22 cellular contexts compared by ENCODE assay signal in the genomic region with DNA sequence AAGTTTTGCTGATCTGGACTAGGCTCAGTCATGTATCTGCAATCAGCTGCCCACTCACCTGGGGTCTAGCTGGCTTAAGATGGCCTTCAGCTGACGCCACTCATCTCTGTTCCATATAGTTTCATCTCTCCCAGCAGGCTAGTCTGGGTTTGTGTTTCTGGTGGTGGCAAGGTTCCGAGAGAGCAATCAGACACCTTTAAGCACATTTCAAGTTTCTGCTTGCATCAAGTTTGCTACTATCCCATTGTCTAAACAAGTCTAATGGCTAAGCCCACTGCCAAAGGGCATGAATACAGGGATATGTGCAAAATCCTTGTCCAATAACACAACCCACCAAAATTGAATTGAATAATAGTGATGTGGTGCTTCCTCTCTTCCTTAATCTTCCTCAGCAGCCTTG.
"Had no signal": no experiment of that assay in that cellular context is flagged by ENCODE, and none has a peak within 500 bp of the region (broad histone marks: within the 10 kb centered on the region; RNA-seq: fewer than 3 reads in every experiment).

No MANE protein-coding gene starts in this region.

- H3K4me3 Mint-ChIP-seq: naive thymus-derived CD4-positive, alpha-beta T cell; nephron progenitor cell; stimulated activated naive CD8-positive, alpha-beta T cell treated with anti-CD3 and anti-CD28 coated beads, Interleukin-15, amount 100 ng/mL, for 72 hours had no signal

- H3K36me3 Mint-ChIP-seq: naive thymus-derived CD4-positive, alpha-beta T cell had no signal

- H3K4me3 ChIP-seq: coronary artery, left lung, ovary, right lobe of liver, suprapubic skin, transverse colon, upper lobe of right lung, uterus had no signal

- H3K36me3 ChIP-seq: left lung, ovary, right lobe of liver, suprapubic skin, transverse colon, upper lobe of right lung, uterus had no signal

- H3K9me3 ChIP-seq: left lung, ovary, right lobe of liver, suprapubic skin, transverse colon, upper lobe of right lung, uterus had no signal

- H3K4me1 ChIP-seq: left lung, upper lobe of right lung, uterus had no signal

- H3K27me3 ChIP-seq: left lung, ovary, right lobe of liver, suprapubic skin, transverse colon, upper lobe of right lung, uterus had no signal

- DNase-seq: dermis blood vessel endothelial cell; effector memory CD4-positive, alpha-beta T cell; erythroblast; left cardiac atrium; left lung; mesendoderm; midbrain; naive thymus-derived CD4-positive, alpha-beta T cell; nephron progenitor cell; occipital lobe; ovary; posterior cingulate gyrus; stimulated activated CD4-positive, alpha-beta T cell treated with anti-CD3 and anti-CD28 coated beads, Interleukin-15, amount 100 ng/mL, for 24 hours; stimulated activated CD4-positive, alpha-beta T cell treated with anti-CD3 and anti-CD28 coated beads, Interleukin-2, amount 100 ng/mL, for 48 hours; stimulated activated naive CD4-positive, alpha-beta T cell; stimulated activated naive CD8-positive, alpha-beta T cell treated with anti-CD3 and anti-CD28 coated beads, Interleukin-15, amount 100 ng/mL, for 72 hours; upper lobe of right lung; uterus had no signal

- H3K27ac ChIP-seq: left lung, ovary, right lobe of liver, upper lobe of right lung, uterus had no signal

- H3K27ac Mint-ChIP-seq: naive thymus-derived CD4-positive, alpha-beta T cell; nephron progenitor cell; stimulated activated naive CD8-positive, alpha-beta T cell treated with anti-CD3 and anti-CD28 coated beads, Interleukin-15, amount 100 ng/mL, for 72 hours had no signal

- H3K4me1 Mint-ChIP-seq: naive thymus-derived CD4-positive, alpha-beta T cell; stimulated activated naive CD8-positive, alpha-beta T cell treated with anti-CD3 and anti-CD28 coated beads, Interleukin-15, amount 100 ng/mL, for 72 hours had no signal

- H3K9me3 Mint-ChIP-seq: naive thymus-derived CD4-positive, alpha-beta T cell; nephron progenitor cell; stimulated activated naive CD8-positive, alpha-beta T cell treated with anti-CD3 and anti-CD28 coated beads, Interleukin-15, amount 100 ng/mL, for 72 hours had no signal
